In genomic region chr9:6838158-6838557, GRCh38 we compare ENCODE assay signal across 17 cellular contexts.
DNase-seq lines count a peak whose midpoint lies in the region; ATAC-seq, FAIRE-seq and TF ChIP-seq lines count a peak whose summit lies in the region.
"Had no signal": no experiment of that assay in that cellular context is flagged by ENCODE, and none has a peak within 500 bp of the region (broad histone marks: within the 10 kb centered on the region; RNA-seq: fewer than 3 reads in every experiment).

No MANE protein-coding gene starts in this region.

- CTCF ChIA-PET in WTC11 (lab: Charles Lee) = interaction anchor here (2.9 kb wide), 1 partner anchor 11 kb away, joined by 18 read pairs; no protein-coding TSS in a partner anchor

- H3K4me1 Mint-ChIP-seq in WTC11 = no peaks in the 10 kb centered on the region
- H3K4me1 Mint-ChIP-seq: H9 had no signal

- H3K36me3 Mint-ChIP-seq in WTC11 = peaks cover 27% of the 10 kb centered on the region

- no peak overlapping the region for H3K4me3 Mint-ChIP-seq in WTC11
- H3K4me3 Mint-ChIP-seq: CD4-positive, CD25-positive, alpha-beta regulatory T cell; H9 had no signal

- DNase-seq in COLO829 (ENCODE audit: low spot score) (peak; percentile 56), WTC11 (ENCODE audit: low spot score) (no peak), cerebellar cortex (ENCODE audit: low spot score) (peak; percentile 46), foreskin melanocyte (peak; percentile 50), occipital lobe (lab: John Stamatoyannopoulos, UW) (no peak), KG1 (lab: John Stamatoyannopoulos, UW) (no peak), HTR-8/SVneo (ENCODE audit: insufficient read length, low spot score) (no peak)
- DNase-seq: 8988T; AML-193; Calu3; CD4-positive, CD25-positive, alpha-beta regulatory T cell; DMS 273 treated with DMSO at 0.1 percent for 48 hours; GOT3; H9 had no signal

- no peak for TF ChIP-seq CTCF in WTC11 (IDR thresholded peaks at IDR 0.05)

- POLR2A ChIA-PET in WTC11 (lab: Charles Lee) = no interaction called here

- H3K27ac Mint-ChIP-seq in WTC11 = 0 out of 2 replicates have a peak overlapping the region, but pooled peaks have one; percentile 28
- H3K27ac Mint-ChIP-seq: CD4-positive, CD25-positive, alpha-beta regulatory T cell; H9 had no signal

- FAIRE-seq in HTR-8/SVneo (lab: Jason Lieb, UNC) = no peak
- FAIRE-seq: GM12878, GM18507 had no signal

- ATAC-seq in WTC11 = no peak
- ATAC-seq in GM21528 (IDR thresholded peaks at IDR 0.05; ENCODE audit: low FRiP score, unreplicated experiment) = no peak
- ATAC-seq: GM12878 had no signal

- H3K9me3 Mint-ChIP-seq in WTC11 = peaks cover 11% of the 10 kb centered on the region
- H3K9me3 Mint-ChIP-seq: H9 had no signal

- no peaks in the 10 kb centered on the region for H3K27me3 Mint-ChIP-seq in WTC11 (ENCODE audit: low read depth)
- H3K27me3 Mint-ChIP-seq: CD4-positive, CD25-positive, alpha-beta regulatory T cell had no signal

TF ChIP-seq in WTC11, 78 proteins besides CTCF, POLR2A, EP300 and RAD21:
- TF ChIP-seq, protein P1, sequence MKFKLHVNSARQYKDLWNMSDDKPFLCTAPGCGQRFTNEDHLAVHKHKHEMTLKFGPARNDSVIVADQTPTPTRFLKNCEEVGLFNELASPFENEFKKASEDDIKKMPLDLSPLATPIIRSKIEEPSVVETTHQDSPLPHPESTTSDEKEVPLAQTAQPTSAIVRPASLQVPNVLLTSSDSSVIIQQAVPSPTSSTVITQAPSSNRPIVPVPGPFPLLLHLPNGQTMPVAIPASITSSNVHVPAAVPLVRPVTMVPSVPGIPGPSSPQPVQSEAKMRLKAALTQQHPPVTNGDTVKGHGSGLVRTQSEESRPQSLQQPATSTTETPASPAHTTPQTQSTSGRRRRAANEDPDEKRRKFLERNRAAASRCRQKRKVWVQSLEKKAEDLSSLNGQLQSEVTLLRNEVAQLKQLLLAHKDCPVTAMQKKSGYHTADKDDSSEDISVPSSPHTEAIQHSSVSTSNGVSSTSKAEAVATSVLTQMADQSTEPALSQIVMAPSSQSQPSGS (CRISPR knock-in tag; IDR thresholded peaks at IDR 0.05; ENCODE audit: borderline replicate concordance, low read depth) = no peak
- no peak for TF ChIP-seq GABPB1 (CRISPR knock-in tag; IDR thresholded peaks at IDR 0.05)

Comparison
In these comparisons a context has a peak if more than half of its experiments do, and no peak if none do; other contexts are left out.
1. DNase-seq: peak in COLO829 (single experiment), cerebellar cortex (single experiment) and foreskin melanocyte (single experiment); none in WTC11 (single experiment), occipital lobe (single experiment), KG1 (single experiment) and HTR-8/SVneo (single experiment).